In genomic region chr14:65303185-65303901, GRCh38 we compare ENCODE assay signal across 9 cellular contexts.
DNase-seq lines count a peak whose midpoint lies in the region; ATAC-seq and TF ChIP-seq lines count a peak whose summit lies in the region.
"Had no signal": no experiment of that assay in that cellular context is flagged by ENCODE, and none has a peak within 500 bp of the region (broad histone marks: within the 10 kb centered on the region; RNA-seq: fewer than 3 reads in every experiment).

No MANE protein-coding gene starts in this region.

- H3K4me3 Mint-ChIP-seq in activated naive CD4-positive, alpha-beta T cell treated with anti-CD3 and anti-CD28 coated beads for 36 hours: no peak overlapping the region
- no peak overlapping the region for H3K4me3 Mint-ChIP-seq in T-helper 17 cell

- peak overlapping the region in 3 of 4 donors; percentile 15 to 54 (median 46) for H3K27ac ChIP-seq in tibial nerve
- H3K27ac ChIP-seq: BLaER1 treated with 17β-estradiol and CSF1 and Interleukin-3, amounts not matched to agents 10 nM and 100 nM had no signal

- no peak for TF ChIP-seq CTCF in tibial nerve (IDR thresholded peaks at IDR 0.05)

- 54 to 55% methylated on average over 8 of the region's 8 CpGs for WGBS in tibial nerve, 2 donors

- H3K4me3 ChIP-seq in tibial nerve: no peak overlapping the region
- H3K4me3 ChIP-seq: BLaER1 treated with 17β-estradiol and CSF1 and Interleukin-3, amounts not matched to agents 10 nM and 100 nM had no signal

- peak overlapping the region; percentile 95 for H3K27ac Mint-ChIP-seq in activated naive CD4-positive, alpha-beta T cell treated with anti-CD3 and anti-CD28 coated beads for 36 hours
- H3K27ac Mint-ChIP-seq in T-helper 17 cell: peak overlapping the region; percentile 81

- peak; percentile 71 for DNase-seq in activated naive CD4-positive, alpha-beta T cell treated with anti-CD3 and anti-CD28 coated beads for 36 hours
- DNase-seq in activated naive CD4-positive, alpha-beta T cell treated with anti-CD3 and anti-CD28 coated beads, Interleukin-2, amount 50 U/mL, for 16 hours: no peak
- DNase-seq in T-helper 17 cell: no peak
- peak; percentile 12 for DNase-seq in iris pigment epithelial cell (ENCODE audit: low read depth)
- DNase-seq in tibial nerve (ENCODE audit: low spot score in 2 of 2): no peak
- no peak for DNase-seq in NCI-H146 treated with DMSO at 0.1 percent for 48 hours (lab: John Stamatoyannopoulos, UW; ENCODE audit: unreplicated experiment)
- DNase-seq in SIG-M5 treated with dmso at 0.1 percent for 504 hours (lab: John Stamatoyannopoulos, UW; ENCODE audit: unreplicated experiment): no peak

- intact Hi-C loops in activated naive CD4-positive, alpha-beta T cell treated with anti-CD3 and anti-CD28 coated beads for 36 hours (cut with micrococcal nuclease): loop anchor here (1.0 to 10.0 kb wide), 7 partner anchors 16 to 1439 kb away; partner anchors contain the start of genes FUT8 and MAX

- H3K36me3 Mint-ChIP-seq in activated naive CD4-positive, alpha-beta T cell treated with anti-CD3 and anti-CD28 coated beads for 36 hours (ENCODE audit: low read depth): no peaks in the 10 kb centered on the region
- no peaks in the 10 kb centered on the region for H3K36me3 Mint-ChIP-seq in T-helper 17 cell (ENCODE audit: low read depth)

- no peaks in the 10 kb centered on the region for H3K27me3 Mint-ChIP-seq in activated naive CD4-positive, alpha-beta T cell treated with anti-CD3 and anti-CD28 coated beads for 36 hours (ENCODE audit: low read depth)
- no peaks in the 10 kb centered on the region for H3K27me3 Mint-ChIP-seq in T-helper 17 cell

- CTCF ChIA-PET in activated naive CD4-positive, alpha-beta T cell treated with anti-CD3 and anti-CD28 coated beads for 36 hours (lab: Charles Lee): interaction anchor here (1.6 kb wide), 1 partner anchor 108 kb away, joined by 6 read pairs; no protein-coding TSS in a partner anchor

- TF ChIP-seq POLR2A in tibial nerve (IDR thresholded peaks at IDR 0.05): no peak

- no peaks in the 10 kb centered on the region for H3K9me3 ChIP-seq in T-helper 17 cell (ENCODE audit: control insufficient read depth, low read length, poor library complexity, severe bottlenecking)
- no peaks in the 10 kb centered on the region for H3K9me3 ChIP-seq in tibial nerve

- peaks cover 0 to 15% (median 3%) of the 10 kb centered on the region in 4 donors for H3K4me1 ChIP-seq in tibial nerve

- peaks cover 56% of the 10 kb centered on the region for H3K4me1 Mint-ChIP-seq in activated naive CD4-positive, alpha-beta T cell treated with anti-CD3 and anti-CD28 coated beads for 36 hours (ENCODE audit: low read depth)
- peaks cover 20% of the 10 kb centered on the region for H3K4me1 Mint-ChIP-seq in T-helper 17 cell

- no peaks in the 10 kb centered on the region for H3K27me3 ChIP-seq in tibial nerve

- H3K36me3 ChIP-seq in tibial nerve: no peaks in the 10 kb centered on the region
- H3K36me3 ChIP-seq: BLaER1 treated with 17β-estradiol and CSF1 and Interleukin-3, amounts not matched to agents 10 nM and 100 nM had no signal

- peak; percentile 63 for ATAC-seq in T-helper 17 cell
- ATAC-seq in HG03097 (IDR thresholded peaks at IDR 0.05; ENCODE audit: low FRiP score, unreplicated experiment): no peak

- no peaks in the 10 kb centered on the region for H3K9me3 Mint-ChIP-seq in activated naive CD4-positive, alpha-beta T cell treated with anti-CD3 and anti-CD28 coated beads for 36 hours

- no peak for TF ChIP-seq EP300 in tibial nerve (IDR thresholded peaks at IDR 0.05)

Comparison
In these comparisons a context has a peak if more than half of its experiments do, and no peak if none do; other contexts are left out.
1. DNase-seq: peak in activated naive CD4-positive, alpha-beta T cell treated with anti-CD3 and anti-CD28 coated beads for 36 hours (single experiment) and iris pigment epithelial cell (single experiment); none in activated naive CD4-positive, alpha-beta T cell treated with anti-CD3 and anti-CD28 coated beads, Interleukin-2, amount 50 U/mL, for 16 hours (single experiment), T-helper 17 cell (0 of 3), tibial nerve (0 of 2), NCI-H146 treated with DMSO at 0.1 percent for 48 hours (single experiment) and SIG-M5 treated with dmso at 0.1 percent for 504 hours (single experiment).